In the genomic region with DNA sequence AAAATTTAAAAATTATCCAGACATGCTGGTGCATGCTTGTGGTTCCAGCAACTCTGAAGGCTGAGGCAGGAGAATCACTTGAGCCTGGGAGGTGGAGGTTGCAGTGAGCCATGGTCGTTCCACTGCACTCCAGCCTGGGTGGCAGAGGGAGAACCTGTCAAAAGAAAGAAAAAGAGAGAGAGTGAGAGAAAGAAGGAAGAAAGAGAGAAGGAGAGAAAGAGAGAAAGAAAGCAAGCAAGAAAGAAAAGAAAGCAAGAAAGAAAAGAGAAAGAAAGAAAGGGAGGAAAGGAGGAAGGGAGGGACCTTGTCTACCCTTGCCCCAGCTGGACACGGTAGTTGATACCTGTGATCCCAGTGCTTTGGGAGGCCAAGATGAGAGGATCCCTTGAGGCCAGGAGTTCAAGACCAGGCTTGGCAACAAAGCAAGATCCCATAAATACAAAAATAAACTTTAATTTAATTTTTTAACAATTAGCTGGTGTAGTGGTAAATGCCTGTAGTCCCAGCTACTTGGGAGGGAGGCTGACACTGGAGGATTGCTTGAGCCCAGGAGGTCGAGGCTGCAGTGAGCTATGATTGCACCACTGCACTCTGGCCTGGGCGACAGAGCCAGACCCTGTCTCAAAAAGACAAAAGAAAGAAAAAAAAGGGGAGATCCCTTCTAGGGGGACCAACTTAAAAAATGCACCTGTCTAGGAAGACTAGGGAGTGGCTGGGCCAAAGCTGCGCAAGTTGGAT, we compare ENCODE assay signal across 1 cellular context.
A peak's percentile ranks its signal among the peaks of the same experiment; 100 is the strongest.
TF ChIP-seq lines count a peak whose summit lies in the region.

No MANE protein-coding gene starts in this region.

TF ChIP-seq in HepG2, 621 proteins besides CTCF, POLR2A, EP300 and RAD21:
- TF ChIP-seq ZMYM3 (CRISPR knock-in tag; IDR thresholded peaks at IDR 0.05): peak; percentile 37; the same call in 1 of the 2 replicates
- TF ChIP-seq ZNF3 (CRISPR knock-in tag; IDR thresholded peaks at IDR 0.05): peak; percentile 91
- TF ChIP-seq, protein P1, sequence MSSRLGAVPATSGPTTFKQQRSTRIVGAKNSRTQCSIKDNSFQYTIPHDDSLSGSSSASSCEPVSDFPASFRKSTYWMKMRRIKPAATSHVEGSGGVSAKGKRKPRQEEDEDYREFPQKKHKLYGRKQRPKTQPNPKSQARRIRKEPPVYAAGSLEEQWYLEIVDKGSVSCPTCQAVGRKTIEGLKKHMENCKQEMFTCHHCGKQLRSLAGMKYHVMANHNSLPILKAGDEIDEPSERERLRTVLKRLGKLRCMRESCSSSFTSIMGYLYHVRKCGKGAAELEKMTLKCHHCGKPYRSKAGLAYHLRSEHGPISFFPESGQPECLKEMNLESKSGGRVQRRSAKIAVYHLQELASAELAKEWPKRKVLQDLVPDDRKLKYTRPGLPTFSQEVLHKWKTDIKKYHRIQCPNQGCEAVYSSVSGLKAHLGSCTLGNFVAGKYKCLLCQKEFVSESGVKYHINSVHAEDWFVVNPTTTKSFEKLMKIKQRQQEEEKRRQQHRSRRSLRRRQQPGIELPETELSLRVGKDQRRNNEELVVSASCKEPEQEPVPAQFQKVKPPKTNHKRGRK (CRISPR knock-in tag; IDR thresholded peaks at IDR 0.05): peak; percentile 87
- 0 out of 2 replicates have a peak, but pooled peaks have one; percentile 69 for TF ChIP-seq NAIF1 (CRISPR knock-in tag; IDR thresholded peaks at IDR 0.05; ENCODE audit: borderline replicate concordance)
- TF ChIP-seq ZSCAN12 (CRISPR knock-in tag; IDR thresholded peaks at IDR 0.05): no peak
- no peak for TF ChIP-seq PAWR (CRISPR knock-in tag; IDR thresholded peaks at IDR 0.05; ENCODE audit: borderline replicate concordance)
- TF ChIP-seq, protein P2, sequence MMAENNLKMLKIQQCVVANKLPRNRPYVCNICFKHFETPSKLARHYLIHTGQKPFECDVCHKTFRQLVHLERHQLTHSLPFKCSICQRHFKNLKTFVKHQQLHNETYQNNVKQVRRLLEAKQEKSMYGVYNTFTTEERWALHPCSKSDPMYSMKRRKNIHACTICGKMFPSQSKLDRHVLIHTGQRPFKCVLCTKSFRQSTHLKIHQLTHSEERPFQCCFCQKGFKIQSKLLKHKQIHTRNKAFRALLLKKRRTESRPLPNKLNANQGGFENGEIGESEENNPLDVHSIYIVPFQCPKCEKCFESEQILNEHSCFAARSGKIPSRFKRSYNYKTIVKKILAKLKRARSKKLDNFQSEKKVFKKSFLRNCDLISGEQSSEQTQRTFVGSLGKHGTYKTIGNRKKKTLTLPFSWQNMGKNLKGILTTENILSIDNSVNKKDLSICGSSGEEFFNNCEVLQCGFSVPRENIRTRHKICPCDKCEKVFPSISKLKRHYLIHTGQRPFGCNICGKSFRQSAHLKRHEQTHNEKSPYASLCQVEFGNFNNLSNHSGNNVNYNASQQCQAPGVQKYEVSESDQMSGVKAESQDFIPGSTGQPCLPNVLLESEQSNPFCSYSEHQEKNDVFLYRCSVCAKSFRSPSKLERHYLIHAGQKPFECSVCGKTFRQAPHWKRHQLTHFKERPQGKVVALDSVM (CRISPR knock-in tag; IDR thresholded peaks at IDR 0.05): peak; percentile 95
